8 cellular contexts compared by ENCODE assay signal in genomic region chr19:47778089-47778953, GRCh38. TPM values are rescaled to one million over a fixed set of nuclear protein-coding genes. Genes with fewer than 3 reads are reported as not detected.
DNase-seq lines count a peak whose midpoint lies in the region; ATAC-seq and TF ChIP-seq lines count a peak whose summit lies in the region.

Gene SELENOW (plus strand): TSS chr19:47778703. CDS start chr19:47778786, 83 bp downstream.

- CTCF ChIA-PET in OCI-LY7 (lab: Charles Lee; ENCODE audit: unreplicated experiment): interaction anchor here (0.5 to 0.6 kb wide), 2 partner anchors 65 to 71 kb away, joined by 3 read pairs; partner anchors contain the start of gene EHD2

- H3K27me3 ChIP-seq in HUES48 (ENCODE audit: control insufficient read depth, insufficient read depth, low read length) (no peaks in the 10 kb centered on the region), mucosa of rectum (ENCODE audit: control insufficient read depth in 2 of 2, insufficient read depth in 2 of 2, low read length in 2 of 2) (no peaks in the 10 kb centered on the region)

- peaks cover 30% of the 10 kb centered on the region for H3K36me3 ChIP-seq in HUES48 (ENCODE audit: control insufficient read depth, insufficient read depth, low read length)
- 0 out of 2 replicates have a peak, but pooled peaks cover 3% of the 10 kb centered on the region for H3K36me3 ChIP-seq in OCI-LY7 (ENCODE audit: insufficient read depth, low read length)
- H3K36me3 ChIP-seq in mucosa of rectum (ENCODE audit: control insufficient read depth in 2 of 2, insufficient read depth in 2 of 2, low read length in 2 of 2): peaks cover 18 to 21% of the 10 kb centered on the region in 2 donors

- H3K4me1 ChIP-seq in HUES48 (ENCODE audit: control insufficient read depth, insufficient read depth, low read length) (peaks cover 12% of the 10 kb centered on the region), OCI-LY7 (ENCODE audit: insufficient read depth, low read length, poor library complexity, severe bottlenecking) (peaks cover 8% of the 10 kb centered on the region), mucosa of rectum (ENCODE audit: control insufficient read depth in 2 of 2, insufficient read depth in 2 of 2, low read length in 2 of 2) (peaks cover 16 to 40% of the 10 kb centered on the region in 2 donors)

- peak within 1 kb of the TSS; percentile 97 for H3K9ac ChIP-seq in HUES48 (ENCODE audit: low read depth, low read length)
- H3K9ac ChIP-seq in mucosa of rectum (ENCODE audit: low read depth in 1 of 2, low read length in 2 of 2): peak within 1 kb of the TSS; percentile 92 to 96

- peak; percentile 91 for DNase-seq in OCI-LY7 (ENCODE audit: low spot score)
- peak; percentile 79 for DNase-seq in activated T-cell treated with anti-CD3 and anti-CD28 coated beads for 48 hours (ENCODE audit: low read depth)
- no peak for DNase-seq in epithelial cell of proximal tubule (ENCODE audit: low read depth)
- peak; percentile 36 to 51 for DNase-seq in stimulated activated CD8-positive, alpha-beta memory T cell treated with anti-CD3 and anti-CD28 coated beads, Interleukin-4, amount 100 ng/mL, for 4 hours (ENCODE audit: low read depth in 2 of 2, low spot score in 1 of 2)

- H3K4me3 ChIP-seq in HUES48 (ENCODE audit: low read depth, low read length): peak within 1 kb of the TSS; percentile 82
- H3K4me3 ChIP-seq in OCI-LY7 (ENCODE audit: low read depth, low read length, poor library complexity, severe bottlenecking): peak within 1 kb of the TSS; percentile 93
- peak within 1 kb of the TSS; percentile 98 for H3K4me3 ChIP-seq in epithelial cell of proximal tubule (ENCODE audit: low read depth, low read length)
- H3K4me3 ChIP-seq in mucosa of rectum (ENCODE audit: low read length in 2 of 2): peak within 1 kb of the TSS; percentile 86 to 97

- no TSS peak for BruUV-seq in OCI-LY7 (replicated peaks; lab: Mats Ljungman, UMichigan)

- no peaks in the 10 kb centered on the region for H4K20me1 ChIP-seq in OCI-LY7 (ENCODE audit: insufficient read depth, low read length)

- H3K27ac ChIP-seq in C4-2B: peak within 1 kb of the TSS; percentile 92
- peak within 1 kb of the TSS; percentile 99 for H3K27ac ChIP-seq in HUES48 (ENCODE audit: low read depth, low read length)
- peak within 1 kb of the TSS; percentile 53 for H3K27ac ChIP-seq in OCI-LY7 (ENCODE audit: low read depth, low read length, poor library complexity, severe bottlenecking)
- H3K27ac ChIP-seq in mucosa of rectum (ENCODE audit: low read depth in 2 of 2, low read length in 2 of 2): peak within 1 kb of the TSS; percentile 93 to 99

- H3K79me2 ChIP-seq in OCI-LY7 (ENCODE audit: insufficient read depth, low read depth, low read length): peaks cover 7% of the 10 kb centered on the region; the same call in 1 of the 2 replicates

- peak within 1 kb of the TSS; percentile 93 for H3K4me2 ChIP-seq in OCI-LY7 (ENCODE audit: low read length)

- no peak for TF ChIP-seq CTCF in C4-2B (conservative IDR thresholded peaks at IDR 0.05)
- no peak for TF ChIP-seq CTCF in OCI-LY7 (conservative IDR thresholded peaks at IDR 0.05; ENCODE audit: low read length)
- TF ChIP-seq CTCF in epithelial cell of proximal tubule (conservative IDR thresholded peaks at IDR 0.05; ENCODE audit: low read depth, low read length): no peak

- ATAC-seq in GM19463 (IDR thresholded peaks at IDR 0.05; ENCODE audit: unreplicated experiment): peak; percentile 78

- no peaks in the 10 kb centered on the region for H3K9me2 ChIP-seq in OCI-LY7 (ENCODE audit: insufficient read depth, low read length)

- peak within 1 kb of the TSS; percentile 74 for H2AFZ ChIP-seq in OCI-LY7 (ENCODE audit: low read length)

- H3K9me3 ChIP-seq in HUES48 (ENCODE audit: control insufficient read depth, insufficient read depth, low read length) (no peaks in the 10 kb centered on the region), OCI-LY7 (ENCODE audit: low read length) (no peaks in the 10 kb centered on the region), mucosa of rectum (ENCODE audit: control insufficient read depth in 2 of 2, low read length in 2 of 2) (no peaks in the 10 kb centered on the region)

- POLR2A ChIA-PET in OCI-LY7 (lab: Charles Lee): no interaction called here

- intact Hi-C loops in OCI-LY7 (cut with micrococcal nuclease; ENCODE audit: unreplicated experiment): no loop called here

RNA-seq across cellular contexts. Expression of gene SELENOW, which starts in this region (rescaled TPM):
- total RNA-seq in OCI-LY7 (2014; rRNA removed; shearing (Covaris generic)): 83.1 and 95.5 TPM in 2 replicates
- total RNA-seq in OCI-LY7 (2022) (29.9 and 31.2 TPM in 2 replicates), epithelial cell of proximal tubule (165 and 265 TPM in 2 replicates)
